Comparison of ENCODE assay signal across 9 cellular contexts in the genomic region with DNA sequence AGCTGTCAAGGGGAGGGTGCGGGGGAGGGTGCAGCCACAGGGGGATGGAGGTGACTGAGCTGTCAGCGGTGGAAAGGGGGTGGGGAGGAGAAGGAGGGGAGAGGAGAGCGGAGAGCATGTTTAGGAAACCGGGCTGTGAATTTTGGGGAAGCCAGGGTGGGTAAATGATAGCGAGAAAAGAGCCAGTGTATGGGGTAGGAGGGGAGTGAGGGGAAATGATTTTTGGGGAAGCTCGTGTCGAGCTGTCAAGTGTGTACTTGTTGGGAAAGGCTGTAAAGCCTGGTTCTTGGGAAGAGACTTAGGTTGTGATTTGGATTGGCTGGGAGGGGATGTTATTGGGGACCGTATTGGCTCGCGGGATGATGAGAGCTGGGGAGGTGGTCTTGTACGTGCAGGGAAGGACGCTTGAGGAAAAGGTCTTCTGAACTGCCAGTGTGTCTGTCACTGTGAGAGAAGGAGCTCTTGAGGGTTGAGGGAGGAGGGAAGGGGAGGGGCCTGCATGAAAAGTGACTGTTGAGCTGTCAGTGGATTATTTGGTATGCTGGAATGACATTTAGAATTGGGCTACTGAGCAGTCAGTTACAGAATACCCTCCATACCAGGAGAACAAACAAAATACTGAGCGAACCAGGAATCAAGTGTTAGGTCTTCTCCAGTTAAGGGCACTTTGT. TPM values are rescaled to one million over a fixed set of nuclear protein-coding genes. Genes with fewer than 3 reads are reported as not detected.
DNase-seq lines count a peak whose midpoint lies in the region; ATAC-seq, FAIRE-seq and TF ChIP-seq lines count a peak whose summit lies in the region.
"Had no signal": no experiment of that assay in that cellular context is flagged by ENCODE, and none has a peak within 500 bp of the region (broad histone marks: within the 10 kb centered on the region; RNA-seq: fewer than 3 reads in every experiment).

No MANE protein-coding gene starts in this region.

- no peak overlapping the region for H2BK5ac ChIP-seq in H1 (ENCODE audit: low read depth, low read length)
- no peak overlapping the region for H2BK5ac ChIP-seq in mesenchymal stem cell (ENCODE audit: low read depth, low read length, poor library complexity, severe bottlenecking)

- POLR2A ChIA-PET in HCT116 (lab: Charles Lee) (interaction anchor here (0.6 kb wide), 1 partner anchor 172 kb away, joined by 4 read pairs; no protein-coding TSS in a partner anchor), H1 (lab: Charles Lee; ENCODE audit: partially characterized antibody) (interaction anchor here (1.0 to 2.3 kb wide), 6 partner anchors 8 to 244 kb away, joined by 3 to 7 read pairs (median 4); partner anchors contain the start of genes PPIG and SSB)
- POLR2A ChIA-PET in activated CD4-positive, alpha-beta memory T cell treated with anti-CD3 and anti-CD28 coated beads for 36 hours (lab: Charles Lee), result interaction anchor here (1.0 to 2.2 kb wide), 9 partner anchors 10 to 243 kb away, joined by 3 to 10 read pairs (median 4); partner anchors contain the start of gene SSB

- H4K8ac ChIP-seq in H1 (ENCODE audit: extremely low read depth, insufficient read depth, low read length), result no peak overlapping the region
- no peak overlapping the region for H4K8ac ChIP-seq in mesenchymal stem cell (ENCODE audit: low read length)

- H3K56ac ChIP-seq in H1 (replicated peaks; ENCODE audit: insufficient read length, low read depth, low read length), result no peak overlapping the region

- H3K9ac ChIP-seq in HCT116 (ENCODE audit: low read length) (peak overlapping the region; percentile 71), H1 (replicated peaks in 1 of 4; ENCODE audit: extremely low read depth in 1 of 4, low read depth in 3 of 4, low read length in 3 of 4) (no peak overlapping the region), mesenchymal stem cell (ENCODE audit: low read length) (peak overlapping the region; percentile 93)

- no peak overlapping the region for H3K4ac ChIP-seq in H1 (replicated peaks; ENCODE audit: insufficient read length, low read depth, low read length)
- no peak overlapping the region for H3K4ac ChIP-seq in mesenchymal stem cell (ENCODE audit: low read depth in 1 of 2, low read length in 2 of 2)

- H3K9me3 ChIP-seq in HCT116 (ENCODE audit: control insufficient read depth in 1 of 2, insufficient read depth in 1 of 2, low read depth in 1 of 2, low read length in 2 of 2) (no peaks in the 10 kb centered on the region), H1 (ENCODE audit: insufficient read depth in 2 of 2, low read depth in 1 of 2, low read length in 1 of 2) (no peaks in the 10 kb centered on the region), mesenchymal stem cell (ENCODE audit: control insufficient read depth, low read length) (no peaks in the 10 kb centered on the region)

- H3K23me2 ChIP-seq in H1 (ENCODE audit: low read depth, low read length), result peaks cover 13% of the 10 kb centered on the region

- no peak for TF ChIP-seq RAD21 in HCT116 (IDR thresholded peaks at IDR 0.05; ENCODE audit: low read depth)
- no peak for TF ChIP-seq RAD21 in H1 (IDR thresholded peaks at IDR 0.05 in 1 of 2, conservative IDR thresholded peaks at IDR 0.05 in 1 of 2; ENCODE audit: low read depth in 2 of 2, low read length in 2 of 2)

- no peak for FAIRE-seq in H1 (lab: Jason Lieb, UNC)
- FAIRE-seq: colon had no signal

- RAD21 ChIA-PET in HCT116 (lab: Charles Lee; ENCODE audit: low non-redundant PET in 1 of 2, low total read pairs in 2 of 2, uncharacterized antibody in 2 of 2, unreplicated experiment in 2 of 2), result no interaction called here

- DNase-seq in DMS53 treated with DMSO at 0.1 percent for 48 hours (lab: John Stamatoyannopoulos, UW; ENCODE audit: unreplicated experiment), result peak; percentile 23
- no peak for DNase-seq in HCT116 (ENCODE audit: low read depth, low spot score)
- DNase-seq in NCI-H226, result peak; percentile 41
- peak; percentile 64 for DNase-seq in activated CD4-positive, alpha-beta memory T cell treated with anti-CD3 and anti-CD28 coated beads for 36 hours
- DNase-seq in H1 (ENCODE audit: low read depth in 1 of 2, low spot score in 2 of 2), result no peak
- DNase-seq in mesenchymal stem cell, result peak; percentile 65
- peak; percentile 18 for DNase-seq in stimulated activated CD8-positive, alpha-beta memory T cell treated with anti-CD3 and anti-CD28 coated beads, Interleukin-7, amount 100 ng/mL, for 24 hours (ENCODE audit: low read depth)

- no peak overlapping the region for H4K91ac ChIP-seq in H1 (replicated peaks; ENCODE audit: insufficient read length, low read length)
- H4K91ac ChIP-seq in mesenchymal stem cell (ENCODE audit: low read length), result no peak overlapping the region

- H3K27me3 Mint-ChIP-seq in activated CD4-positive, alpha-beta memory T cell treated with anti-CD3 and anti-CD28 coated beads for 36 hours, result no peaks in the 10 kb centered on the region

- peak overlapping the region; percentile 89 for H3K4me3 Mint-ChIP-seq in activated CD4-positive, alpha-beta memory T cell treated with anti-CD3 and anti-CD28 coated beads for 36 hours

- peak overlapping the region; percentile 61 for H3K27ac Mint-ChIP-seq in activated CD4-positive, alpha-beta memory T cell treated with anti-CD3 and anti-CD28 coated beads for 36 hours

- H3K23ac ChIP-seq in H1 (ENCODE audit: insufficient read length) (no peak overlapping the region), mesenchymal stem cell (ENCODE audit: low read length in 2 of 2) (no peak overlapping the region)

- no peak overlapping the region for H2BK20ac ChIP-seq in H1 (ENCODE audit: low read length)

- no peak overlapping the region for H2AK5ac ChIP-seq in H1 (ENCODE audit: low read depth, low read length)
- H2AK5ac ChIP-seq in mesenchymal stem cell (ENCODE audit: low read length, severe bottlenecking), result no peak overlapping the region

- CTCF ChIA-PET in HCT116 (lab: Charles Lee), result interaction anchor here (1.3 kb wide), 1 partner anchor 49 kb away, joined by 3 read pairs; no protein-coding TSS in a partner anchor
- CTCF ChIA-PET in activated CD4-positive, alpha-beta memory T cell treated with anti-CD3 and anti-CD28 coated beads for 36 hours (lab: Charles Lee), result interaction anchor here (0.8 to 2.2 kb wide), 10 partner anchors 13 to 1101 kb away, joined by 3 to 11 read pairs (median 4); partner anchors contain the start of genes GORASP2 and SSB
- CTCF ChIA-PET in H1 (lab: Charles Lee; ENCODE audit: partially characterized antibody), result interaction anchor here (0.6 to 1.6 kb wide), 4 partner anchors 13 to 658 kb away, joined by 3 to 9 read pairs (median 5); no protein-coding TSS in a partner anchor

- peaks cover 53% of the 10 kb centered on the region for H3K4me1 Mint-ChIP-seq in activated CD4-positive, alpha-beta memory T cell treated with anti-CD3 and anti-CD28 coated beads for 36 hours (ENCODE audit: low read depth)

- peaks cover 68% of the 10 kb centered on the region for H3K79me2 ChIP-seq in HCT116 (ENCODE audit: insufficient read depth, low read length)
- peaks cover 0 to 49% of the 10 kb centered on the region in 2 experiments; a peak in 2 of 4 replicates for H3K79me2 ChIP-seq in H1 (ENCODE audit: control insufficient read depth in 1 of 2, insufficient read depth in 2 of 2, low read length in 2 of 2)

- peak overlapping the region; percentile 77 for H3K4me2 ChIP-seq in HCT116 (ENCODE audit: low read length)
- H3K4me2 ChIP-seq in H1 (ENCODE audit: insufficient read depth in 1 of 2, low read depth in 2 of 2, low read length in 2 of 2), result peak overlapping the region; percentile 89 to 95
- H3K4me2 ChIP-seq in mesenchymal stem cell (ENCODE audit: low read length, poor library complexity, severe bottlenecking), result peak overlapping the region; percentile 81

- H3K79me1 ChIP-seq in H1 (ENCODE audit: low read depth, low read length) (peaks cover 4% of the 10 kb centered on the region), mesenchymal stem cell (replicated peaks; ENCODE audit: low read length, poor library complexity, severe bottlenecking) (peaks cover 6% of the 10 kb centered on the region)

- H2BK12ac ChIP-seq in H1 (ENCODE audit: low read depth, low read length), result no peak overlapping the region
- H2BK12ac ChIP-seq in mesenchymal stem cell (ENCODE audit: low read length in 2 of 2), result no peak overlapping the region

- no peaks in the 10 kb centered on the region for H3K9me2 ChIP-seq in HCT116 (ENCODE audit: insufficient read depth)

- no peak for TF ChIP-seq CTCF in HCT116 (IDR thresholded peaks at IDR 0.05 in 2 of 3, conservative IDR thresholded peaks at IDR 0.05 in 1 of 3; ENCODE audit: borderline replicate concordance in 1 of 3, insufficient read depth in 1 of 3, low read depth in 2 of 3, low read length in 2 of 3)
- TF ChIP-seq CTCF in H1 (IDR thresholded peaks at IDR 0.05; ENCODE audit: control extremely low read depth in 1 of 3, insufficient read depth in 1 of 3, low read depth in 1 of 3, low read length in 3 of 3), result no peak

- H3K27ac ChIP-seq in HCT116 (ENCODE audit: low read depth, low read length) (peak overlapping the region; percentile 71; the same call in 1 of the 2 replicates), H1 (ENCODE audit: low read depth, low read length) (no peak overlapping the region), mesenchymal stem cell (ENCODE audit: low read length, poor library complexity, severe bottlenecking) (peak overlapping the region; percentile 5)

- H3K36me3 ChIP-seq in HCT116 (ENCODE audit: control insufficient read depth in 1 of 2, insufficient read depth in 2 of 2, low read length in 2 of 2), result no peaks in the 10 kb centered on the region
- no peaks in the 10 kb centered on the region; a peak in 1 of 8 replicates for H3K36me3 ChIP-seq in H1 (ENCODE audit: control insufficient read depth in 2 of 4, insufficient read depth in 4 of 4, low read length in 3 of 4)
- no peaks in the 10 kb centered on the region for H3K36me3 ChIP-seq in mesenchymal stem cell (ENCODE audit: control insufficient read depth in 1 of 2, insufficient read depth in 2 of 2, low read depth in 1 of 2, low read length in 2 of 2)

- H3K4me3 ChIP-seq in HCT116 (replicated peaks in 1 of 2; ENCODE audit: low read depth in 1 of 2, low read length in 2 of 2) (peak overlapping the region; percentile 81 to 82), H1 (ENCODE audit: extremely low read depth in 1 of 4, insufficient read depth in 2 of 4, low read depth in 3 of 4, low read length in 4 of 4) (peak overlapping the region; percentile 76 to 92 (median 80)), mesenchymal stem cell (ENCODE audit: insufficient read depth in 1 of 2, low read depth in 1 of 2, low read length in 2 of 2) (peak overlapping the region; percentile 77 to 80)

- H3K36me3 Mint-ChIP-seq in activated CD4-positive, alpha-beta memory T cell treated with anti-CD3 and anti-CD28 coated beads for 36 hours, result peaks cover 3% of the 10 kb centered on the region

- H3K4me1 ChIP-seq in HCT116 (ENCODE audit: control insufficient read depth in 1 of 2, insufficient read depth in 2 of 2, low read length in 2 of 2), result peaks cover 12 to 27% of the 10 kb centered on the region in 2 experiments
- peaks cover 0 to 10% (median 3%) of the 10 kb centered on the region in 4 experiments; a peak in 4 of 7 replicates for H3K4me1 ChIP-seq in H1 (replicated peaks in 1 of 4; ENCODE audit: control insufficient read depth in 3 of 4, insufficient read depth in 4 of 4, low read length in 3 of 4)
- peaks cover 3% of the 10 kb centered on the region for H3K4me1 ChIP-seq in mesenchymal stem cell (ENCODE audit: control insufficient read depth, insufficient read depth, low read depth, low read length)

- H2BK120ac ChIP-seq in H1 (replicated peaks; ENCODE audit: low read depth, low read length) (no peak overlapping the region), mesenchymal stem cell (ENCODE audit: low read depth, low read length) (no peak overlapping the region)

- peaks cover 14% of the 10 kb centered on the region; the same call in 1 of the 2 replicates for H4K20me1 ChIP-seq in HCT116 (ENCODE audit: insufficient read depth)
- H4K20me1 ChIP-seq in H1 (replicated peaks in 1 of 2; ENCODE audit: control insufficient read depth in 1 of 2, insufficient read depth in 2 of 2, low read length in 2 of 2), result peaks cover 8 to 13% of the 10 kb centered on the region in 2 experiments

- 11% methylated on average over 8 of the region's 13 CpGs; no CpG with 5 or more reads in 1 of the 2 experiments for WGBS in H1 (ENCODE audit: extremely low coverage in 1 of 2, insufficient coverage in 1 of 2, insufficient read length in 1 of 2, insufficient replicate concordance in 2 of 2, low coverage in 1 of 2, low lambda C conversion rate in 2 of 2, missing lambda C conversion rate in 1 of 2), 2 experiments
- WGBS in mesenchymal stem cell, result 2% methylated on average over 13 of the region's 13 CpGs

- no peak for TF ChIP-seq EP300 in H1 (IDR thresholded peaks at IDR 0.05; ENCODE audit: borderline replicate concordance in 1 of 2, low read depth in 2 of 2, low read length in 2 of 2)

- H3K27me3 ChIP-seq in HCT116 (ENCODE audit: insufficient read depth, low read length), result no peaks in the 10 kb centered on the region
- no peaks in the 10 kb centered on the region for H3K27me3 ChIP-seq in H1 (replicated peaks in 1 of 4; ENCODE audit: control insufficient read depth in 3 of 4, extremely low read depth in 1 of 4, insufficient read depth in 3 of 4, low read length in 3 of 4)
- H3K27me3 ChIP-seq in mesenchymal stem cell (ENCODE audit: control insufficient read depth in 1 of 2, insufficient read depth in 1 of 2, low read length in 2 of 2), result no peaks in the 10 kb centered on the region

- intact Hi-C loops in HCT116 (cut with micrococcal nuclease), result no loop called here
- intact Hi-C loops in activated CD4-positive, alpha-beta memory T cell treated with anti-CD3 and anti-CD28 coated beads for 36 hours (cut with micrococcal nuclease), result loop anchor here (5.0 to 10.0 kb wide), 2 partner anchors 136 to 463 kb away; partner anchors contain the start of genes CFAP210, LRP2 and PHOSPHO2

- H3K9me3 Mint-ChIP-seq in activated CD4-positive, alpha-beta memory T cell treated with anti-CD3 and anti-CD28 coated beads for 36 hours, result no peaks in the 10 kb centered on the region

- H2BK15ac ChIP-seq in H1 (ENCODE audit: low read length) (no peak overlapping the region), mesenchymal stem cell (ENCODE audit: low read depth, poor library complexity, severe bottlenecking) (no peak overlapping the region)

- H3K18ac ChIP-seq in H1 (ENCODE audit: extremely low read depth, low read length), result no peak overlapping the region
- H3K18ac ChIP-seq in mesenchymal stem cell (ENCODE audit: low read depth in 1 of 2, low read length in 2 of 2), result peak overlapping the region in 1 of 2 experiments; percentile 89

- H2AFZ ChIP-seq in HCT116 (ENCODE audit: low read depth, low read length, poor library complexity, severe bottlenecking) (no peak overlapping the region), H1 (ENCODE audit: low read length) (no peak overlapping the region), mesenchymal stem cell (ENCODE audit: low read depth, low read length) (peak overlapping the region; percentile 65)

- H4K5ac ChIP-seq in H1 (ENCODE audit: insufficient read length, low read depth, low read length), result no peak overlapping the region

- H3K14ac ChIP-seq in H1 (ENCODE audit: insufficient read length) (no peak overlapping the region), mesenchymal stem cell (ENCODE audit: low read length in 2 of 2) (peak overlapping the region in 1 of 2 experiments; percentile 69)

- BruUV-seq in HCT116 (replicated peaks; lab: Mats Ljungman, UMichigan), result no TSS peak

- ATAC-seq in HCT116, result no peak
- no peak for ATAC-seq in HG02623 (IDR thresholded peaks at IDR 0.05; ENCODE audit: unreplicated experiment)

- TF ChIP-seq POLR2A in HCT116 (IDR thresholded peaks at IDR 0.05; ENCODE audit: borderline replicate concordance, extremely low read depth, insufficient read depth, insufficient read length), result no peak
- TF ChIP-seq POLR2A in H1 (IDR thresholded peaks at IDR 0.05; ENCODE audit: control extremely low read depth in 1 of 2, low read depth in 2 of 2, low read length in 2 of 2), result no peak

RNA-seq across cellular contexts. Expression of gene UBR3, which starts 1.0 kb away (rescaled TPM):
- 29.5 TPM for total RNA-seq in HCT116 (2021; ENCODE audit: unreplicated experiment)
- 6.5 and 8.2 TPM in 2 replicates for polyA plus RNA-seq in HCT116 (2012)
- 10 to 100 TPM; 16.2 to 18.1 TPM for total RNA-seq in activated CD4-positive, alpha-beta memory T cell treated with anti-CD3 and anti-CD28 coated beads for 36 hours
- 16.4 and 17.7 TPM in 2 replicates for total RNA-seq in H1 (2021; fragmentation: NEBNext Ultra II Directional; extraction: Animal tissue kit (Norgen Biotek cat#: 25700))
- 2.3 and 3.7 TPM in 2 replicates for polyA plus RNA-seq in H1 (2011; rRNA removed)
- 5.2 TPM for polyA plus RNA-seq in H1 (2011; cell fraction: cytosol; rRNA removed)
- polyA plus RNA-seq in H1 (2011; cell fraction: nucleus; rRNA removed), result 5.3 TPM
- polyA plus RNA-seq in H1 (2012, experiment 1 of 2), result 5.3 to 9.5 TPM (median 6.5 TPM) in 4 replicates
- 0.62 TPM for polyA plus RNA-seq in H1 (2012, experiment 2 of 2)
- polyA plus RNA-seq in H1 (2013, experiment 1 of 2), result 9.7 TPM
- 9.6 TPM for polyA plus RNA-seq in H1 (2013, experiment 2 of 2)
- polyA minus RNA-seq in H1 (2011; rRNA and poly(A)+ RNA removed), result 16.5 and 21.4 TPM in 2 replicates
- 9.8 TPM for polyA minus RNA-seq in H1 (2011; cell fraction: cytosol; rRNA and poly(A)+ RNA removed)
- 43.3 TPM for polyA minus RNA-seq in H1 (2011; cell fraction: nucleus; rRNA and poly(A)+ RNA removed)
- polyA plus RNA-seq in mesenchymal stem cell (2013, experiment 1 of 2), result 14.0 TPM
- 14.7 TPM for polyA plus RNA-seq in mesenchymal stem cell (2013, experiment 2 of 2)

RNA-seq across cellular contexts. Expression of gene METTL5, which starts 3.6 kb away (rescaled TPM):
- 103 TPM for total RNA-seq in HCT116 (2021; ENCODE audit: unreplicated experiment)
- 65.9 and 76.9 TPM in 2 replicates for polyA plus RNA-seq in HCT116 (2012)
- total RNA-seq in activated CD4-positive, alpha-beta memory T cell treated with anti-CD3 and anti-CD28 coated beads for 36 hours, result 100 to 1,000 TPM; 109 to 110 TPM
- total RNA-seq in H1 (2021; fragmentation: NEBNext Ultra II Directional; extraction: Animal tissue kit (Norgen Biotek cat#: 25700)), result 74.1 and 79.7 TPM in 2 replicates
- polyA plus RNA-seq in H1 (2011; rRNA removed), result 19.3 and 34.5 TPM in 2 replicates
- polyA plus RNA-seq in H1 (2011; cell fraction: cytosol; rRNA removed), result 66.9 TPM
- 16.0 TPM for polyA plus RNA-seq in H1 (2011; cell fraction: nucleus; rRNA removed)
- polyA plus RNA-seq in H1 (2012, experiment 1 of 2), result 62.7 to 160 TPM (median 79.4 TPM) in 4 replicates
- polyA plus RNA-seq in H1 (2012, experiment 2 of 2), result 24.7 TPM
- polyA plus RNA-seq in H1 (2013, experiment 1 of 2), result 94.8 TPM
- polyA plus RNA-seq in H1 (2013, experiment 2 of 2), result 99.1 TPM
- 11.9 and 19.0 TPM in 2 replicates for polyA minus RNA-seq in H1 (2011; rRNA and poly(A)+ RNA removed)
- 9.5 TPM for polyA minus RNA-seq in H1 (2011; cell fraction: cytosol; rRNA and poly(A)+ RNA removed)
- 21.8 TPM for polyA minus RNA-seq in H1 (2011; cell fraction: nucleus; rRNA and poly(A)+ RNA removed)
- polyA plus RNA-seq in mesenchymal stem cell (2013, experiment 1 of 2), result 65.9 TPM
- polyA plus RNA-seq in mesenchymal stem cell (2013, experiment 2 of 2), result 66.4 TPM

RNA-seq across cellular contexts. Expression of gene SSB, which starts 29.6 kb away (rescaled TPM):
- 117 TPM for total RNA-seq in HCT116 (2021; ENCODE audit: unreplicated experiment)
- polyA plus RNA-seq in HCT116 (2012), result 22.1 and 32.3 TPM in 2 replicates
- 100 to 1,000 TPM; 112 to 120 TPM for total RNA-seq in activated CD4-positive, alpha-beta memory T cell treated with anti-CD3 and anti-CD28 coated beads for 36 hours
- total RNA-seq in H1 (2021; fragmentation: NEBNext Ultra II Directional; extraction: Animal tissue kit (Norgen Biotek cat#: 25700)), result 263 and 270 TPM in 2 replicates
- 32.2 and 60.8 TPM in 2 replicates for polyA plus RNA-seq in H1 (2011; rRNA removed)
- polyA plus RNA-seq in H1 (2011; cell fraction: cytosol; rRNA removed), result 148 TPM
- polyA plus RNA-seq in H1 (2011; cell fraction: nucleus; rRNA removed), result 18.5 TPM
- 140 to 334 TPM (median 159 TPM) in 4 replicates for polyA plus RNA-seq in H1 (2012, experiment 1 of 2)
- polyA plus RNA-seq in H1 (2012, experiment 2 of 2), result 20.4 TPM
- 348 TPM for polyA plus RNA-seq in H1 (2013, experiment 1 of 2)
- polyA plus RNA-seq in H1 (2013, experiment 2 of 2), result 346 TPM
- polyA minus RNA-seq in H1 (2011; rRNA and poly(A)+ RNA removed), result 16.9 and 20.4 TPM in 2 replicates
- 37.6 TPM for polyA minus RNA-seq in H1 (2011; cell fraction: cytosol; rRNA and poly(A)+ RNA removed)
- polyA minus RNA-seq in H1 (2011; cell fraction: nucleus; rRNA and poly(A)+ RNA removed), result 61.7 TPM
- polyA plus RNA-seq in mesenchymal stem cell (2013, experiment 1 of 2), result 174 TPM
- 181 TPM for polyA plus RNA-seq in mesenchymal stem cell (2013, experiment 2 of 2)

Comparison
In these comparisons a context has a peak if more than half of its experiments do, and no peak if none do; other contexts are left out.
1. DNase-seq: peak in DMS53 treated with DMSO at 0.1 percent for 48 hours (single experiment), NCI-H226 (single experiment), activated CD4-positive, alpha-beta memory T cell treated with anti-CD3 and anti-CD28 coated beads for 36 hours (single experiment), mesenchymal stem cell (single experiment) and stimulated activated CD8-positive, alpha-beta memory T cell treated with anti-CD3 and anti-CD28 coated beads, Interleukin-7, amount 100 ng/mL, for 24 hours (single experiment); none in HCT116 (single experiment) and H1 (0 of 2).
2. H3K9ac ChIP-seq: peak in HCT116 (single experiment) and mesenchymal stem cell (single experiment); none in H1 (0 of 4).
3. Peak in every context shown above with its lines, with median percentiles within 50 percentile points of each other: H3K4me2 ChIP-seq and H3K4me3 ChIP-seq.